In genomic region chr12:51905507-51906438, GRCh38 we compare ENCODE assay signal across 1 cellular context.
TF ChIP-seq lines count a peak whose summit lies in the region.

No MANE protein-coding gene starts in this region.

TF ChIP-seq in K562, 482 proteins besides CTCF, POLR2A, EP300 and RAD21 (continued from another document and continues in another):
- TF ChIP-seq ZNF398 (CRISPR knock-in tag; IDR thresholded peaks at IDR 0.05) (no peak), MYNN (IDR thresholded peaks at IDR 0.05) (peak; percentile 79), MYNN (CRISPR knock-in tag; IDR thresholded peaks at IDR 0.05) (no peak), NR4A1 (CRISPR knock-in tag; IDR thresholded peaks at IDR 0.05) (no peak), NR4A1 (tag; IDR thresholded peaks at IDR 0.05) (no peak), E2F8 (IDR thresholded peaks at IDR 0.05; ENCODE audit: low read depth, partially characterized antibody) (no peak), CTBP1 (IDR thresholded peaks at IDR 0.05; ENCODE audit: borderline replicate concordance) (peak; percentile 46), JUNB (CRISPR knock-in tag; conservative IDR thresholded peaks at IDR 0.05) (no peak), SRSF1 (IDR thresholded peaks at IDR 0.05; ENCODE audit: low read depth, low read length) (no peak), ZBTB5 (IDR thresholded peaks at IDR 0.05) (no peak), ZNF655 (CRISPR knock-in tag; IDR thresholded peaks at IDR 0.05) (no peak), ZNF507 (tag; conservative IDR thresholded peaks at IDR 0.05) (no peak), TRIM28 (IDR thresholded peaks at IDR 0.05) (no peak), CREB1 (IDR thresholded peaks at IDR 0.05) (peak; percentile 37; the same call in 1 of the 2 replicates), CREB1 (CRISPR knock-in tag; IDR thresholded peaks at IDR 0.05) (no peak), RERE (CRISPR knock-in tag; IDR thresholded peaks at IDR 0.05; ENCODE audit: borderline replicate concordance) (no peak), HNRNPUL1 (IDR thresholded peaks at IDR 0.05; ENCODE audit: low read length) (no peak), E2F1 (CRISPR knock-in tag; IDR thresholded peaks at IDR 0.05) (no peak), MTA1 (IDR thresholded peaks at IDR 0.05; ENCODE audit: borderline replicate concordance) (no peak), ZBTB34 (CRISPR knock-in tag; IDR thresholded peaks at IDR 0.05) (no peak), GATAD2B (IDR thresholded peaks at IDR 0.05; ENCODE audit: borderline replicate concordance) (0 out of 2 replicates have a peak, but pooled peaks have one; percentile 32), MED1 (CRISPR knock-in tag; IDR thresholded peaks at IDR 0.05; ENCODE audit: borderline replicate concordance) (no peak), ZNF239 (CRISPR knock-in tag; IDR thresholded peaks at IDR 0.05) (no peak), MECOM (CRISPR knock-in tag; IDR thresholded peaks at IDR 0.05) (no peak), KLF10 (CRISPR knock-in tag; IDR thresholded peaks at IDR 0.05) (no peak), AFF4 (CRISPR knock-in tag; IDR thresholded peaks at IDR 0.05) (no peak), NFXL1 (CRISPR knock-in tag; IDR thresholded peaks at IDR 0.05) (no peak), MEF2A (IDR thresholded peaks at IDR 0.05; ENCODE audit: control insufficient read depth, low read depth, low read length) (no peak), ZSCAN29 (IDR thresholded peaks at IDR 0.05) (no peak), OTX1 (CRISPR knock-in tag; IDR thresholded peaks at IDR 0.05) (no peak), EWSR1 (IDR thresholded peaks at IDR 0.05; ENCODE audit: borderline replicate concordance, low read depth, partially characterized antibody) (no peak), MAFK (IDR thresholded peaks at IDR 0.05; ENCODE audit: low read length) (peak; percentile 54; the same call in 1 of the 2 replicates), MCM3 (IDR thresholded peaks at IDR 0.05) (no peak), TAL1 (IDR thresholded peaks at IDR 0.05) (peak; percentile 58), FUS (optimal IDR thresholded peaks at IDR 0.05; ENCODE audit: low read depth, low read length) (no peak), ATF7 (IDR thresholded peaks at IDR 0.05) (peak; percentile 91), RBM25 (IDR thresholded peaks at IDR 0.05; ENCODE audit: low read depth, low read length, severe bottlenecking) (no peak), MYC (IDR thresholded peaks at IDR 0.05; ENCODE audit: low read depth, low read length) (peak; percentile 54; the same call in 1 of the 2 replicates), MYC (CRISPR knock-in tag; IDR thresholded peaks at IDR 0.05; ENCODE audit: borderline replicate concordance, low read depth) (no peak), ZNF764 (CRISPR knock-in tag; IDR thresholded peaks at IDR 0.05; ENCODE audit: low read depth) (no peak), TFE3 (CRISPR knock-in tag; IDR thresholded peaks at IDR 0.05) (no peak)
